Comparison of ENCODE assay signal across 25 cellular contexts in genomic region chr11:77193167-77193566, GRCh38.
"Had no signal": no experiment of that assay in that cellular context is flagged by ENCODE, and none has a peak within 500 bp of the region (broad histone marks: within the 10 kb centered on the region; RNA-seq: fewer than 3 reads in every experiment).

No MANE protein-coding gene starts in this region.

- DNase-seq: colonic mucosa; cortex of kidney; effector CD8-positive, alpha-beta T cell; effector memory CD8-positive, alpha-beta T cell; endodermal cell; erythroblast; esophagus squamous epithelium; foreskin fibroblast; foreskin melanocyte; gastrocnemius medialis; glutamatergic neuron; head of caudate nucleus; heart right ventricle; hippocampal formation; left lung; left ventricle myocardium superior; lower lobe of right lung; mesenchymal stem cell had no signal

- H3K27ac ChIP-seq: colonic mucosa, epithelial cell of prostate, esophagus squamous epithelium, gastrocnemius medialis, heart right ventricle, left lung, lower lobe of right lung had no signal

- H3K9me3 ChIP-seq: colonic mucosa, esophagus squamous epithelium, gastrocnemius medialis, heart right ventricle, left lung, lower lobe of right lung, mucosa of descending colon had no signal

- H3K4me3 ChIP-seq: colonic mucosa, esophagus squamous epithelium, gastrocnemius medialis, heart right ventricle, left lung, lower lobe of right lung, mucosa of descending colon had no signal

- FAIRE-seq: endometrium, islet of Langerhans, keratinocyte had no signal

- ATAC-seq: effector memory CD8-positive, alpha-beta T cell; esophagus mucosa; gastrocnemius medialis; heart right ventricle; left cardiac atrium; left lung; left ventricle myocardium superior; lower lobe of right lung; mucosa of descending colon had no signal

- H3K27me3 ChIP-seq: colonic mucosa, gastrocnemius medialis, heart right ventricle had no signal

- H3K4me1 ChIP-seq: left lung, lower lobe of right lung had no signal

- H3K36me3 ChIP-seq: colonic mucosa, esophagus squamous epithelium, gastrocnemius medialis, lower lobe of right lung had no signal
